In the genomic region with DNA sequence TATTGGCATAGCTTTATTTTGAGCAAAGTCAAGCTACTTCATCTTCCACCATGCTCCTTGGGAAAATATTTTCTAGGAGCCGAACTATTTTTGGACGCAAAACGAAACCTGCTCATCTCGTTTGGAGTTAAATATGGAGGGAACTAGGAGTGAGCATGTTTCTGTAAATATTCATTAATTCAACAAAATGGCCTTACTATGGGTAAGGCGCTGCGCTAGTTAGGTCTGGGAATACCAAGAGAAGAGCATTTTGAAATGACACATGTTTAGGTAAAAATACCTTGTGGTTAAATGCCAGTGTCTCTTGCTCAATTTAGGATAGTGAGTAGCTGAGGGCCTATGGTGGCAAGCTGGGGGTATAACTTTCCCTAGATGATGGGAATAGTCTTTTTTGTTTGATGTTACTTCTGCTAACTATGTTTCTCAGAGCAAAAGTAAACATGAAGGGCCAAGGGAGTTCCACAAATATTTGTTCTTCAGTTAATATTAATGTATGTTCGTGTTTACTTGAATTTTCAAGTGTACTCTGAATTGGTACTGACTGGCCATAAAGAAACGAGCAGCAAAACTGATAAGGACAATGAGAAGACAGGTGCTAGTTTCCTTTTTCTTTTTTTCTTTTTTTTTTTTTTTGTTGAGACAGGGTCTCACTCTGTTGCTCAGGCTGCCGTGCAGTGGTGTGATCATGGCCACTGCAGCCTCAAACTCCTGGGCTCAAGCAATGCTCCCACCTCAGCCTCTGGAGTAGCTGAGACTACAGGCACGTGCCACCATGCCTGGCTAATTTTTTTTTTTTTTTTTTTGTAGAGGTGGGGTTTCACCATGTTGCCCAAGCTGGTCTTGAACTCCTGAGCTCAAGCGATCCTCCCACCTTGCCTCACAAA, we compare ENCODE assay signal across 25 cellular contexts.
DNase-seq lines count a peak whose midpoint lies in the region; ATAC-seq and TF ChIP-seq lines count a peak whose summit lies in the region.
"Had no signal": no experiment of that assay in that cellular context is flagged by ENCODE, and none has a peak within 500 bp of the region (broad histone marks: within the 10 kb centered on the region; RNA-seq: fewer than 3 reads in every experiment).

No MANE protein-coding gene starts in this region.

- H3K4me3 ChIP-seq in BLaER1 = peak overlapping the region; percentile 49
- H3K4me3 ChIP-seq in lower lobe of right lung = no peak overlapping the region
- H3K4me3 ChIP-seq: heart left ventricle, MG63, ovary had no signal

- peak; percentile 29 for TF ChIP-seq CTCF in VCaP (conservative IDR thresholded peaks at IDR 0.05)
- no peak for TF ChIP-seq CTCF in lower lobe of right lung (IDR thresholded peaks at IDR 0.05)

- DNase-seq in DMS53 treated with DMSO at 0.1 percent for 48 hours (lab: John Stamatoyannopoulos, UW; ENCODE audit: unreplicated experiment) = peak; percentile 94
- DNase-seq in lower lobe of right lung = no peak
- no peak for DNase-seq in stimulated activated CD4-positive, alpha-beta T cell treated with anti-CD3 and anti-CD28 coated beads, Interleukin-2, amount 100 ng/mL, for 48 hours
- no peak for DNase-seq in GM19240 (ENCODE audit: insufficient read length, low spot score)
- DNase-seq: activated B cell treated with CpG ODN at 0.5 μM for 24 hours; C1 segment of cervical spinal cord; effector memory CD4-positive, alpha-beta T cell; erythroblast; heart left ventricle; KBM-7; MG63; NCI-H187; NCI-H2171 treated with DMSO at 0.1 percent for 48 hours; NCI-H526; ovary; right cardiac atrium; stimulated activated CD4-positive, alpha-beta T cell treated with anti-CD3 and anti-CD28 coated beads, Interleukin-12 subunit alpha, Interleukin-12 subunit beta, amount 100 ng/mL, for 4 hours; stimulated activated CD4-positive, alpha-beta T cell treated with anti-CD3 and anti-CD28 coated beads, Interleukin-4, amount 100 ng/mL, for 24 hours; substantia nigra; T1000 had no signal

- ATAC-seq in lower lobe of right lung (peak; percentile 24 to 81), GM19452 (IDR thresholded peaks at IDR 0.05; ENCODE audit: unreplicated experiment) (no peak), GM18502 (IDR thresholded peaks at IDR 0.05; ENCODE audit: poor library complexity, unreplicated experiment) (no peak)
- ATAC-seq: stimulated activated effector memory CD8-positive, alpha-beta T cell treated with anti-CD3 and anti-CD28 coated beads, Interleukin-12 subunit alpha, Interleukin-12 subunit beta, amount 100 ng/mL, for 72 hours had no signal

- peak overlapping the region; percentile 59 for H3K9ac ChIP-seq in BLaER1

- peak overlapping the region; percentile 88 for H3K27ac ChIP-seq in BLaER1
- H3K27ac ChIP-seq in VCaP = peak overlapping the region; percentile 99
- H3K27ac ChIP-seq in lower lobe of right lung = peak overlapping the region; percentile 44
- H3K27ac ChIP-seq: heart left ventricle, ovary had no signal

- H3K9me3 ChIP-seq in BLaER1 = peaks cover 28% of the 10 kb centered on the region
- no peaks in the 10 kb centered on the region for H3K9me3 ChIP-seq in lower lobe of right lung
- H3K9me3 ChIP-seq: heart left ventricle, MG63, ovary had no signal

- intact Hi-C loops in lower lobe of right lung (cut with DNase I) = no loop called here

- H3K4me2 ChIP-seq in BLaER1 = peak overlapping the region; percentile 75

- H3K36me3 ChIP-seq in BLaER1 = 0 out of 2 replicates have a peak, but pooled peaks cover 5% of the 10 kb centered on the region
- no peaks in the 10 kb centered on the region for H3K36me3 ChIP-seq in lower lobe of right lung
- H3K36me3 ChIP-seq: heart left ventricle, MG63, ovary had no signal

- H3K27me3 ChIP-seq in BLaER1 (no peaks in the 10 kb centered on the region), lower lobe of right lung (ENCODE audit: low read depth) (no peaks in the 10 kb centered on the region)
- H3K27me3 ChIP-seq: heart left ventricle, MG63, ovary had no signal

- H4K20me1 ChIP-seq in BLaER1 = no peaks in the 10 kb centered on the region

- H3K4me1 ChIP-seq in BLaER1 (peaks cover 64% of the 10 kb centered on the region), lower lobe of right lung (peaks cover 28% of the 10 kb centered on the region)

Comparison
In these comparisons a context has a peak if more than half of its experiments do, and no peak if none do; other contexts are left out.
1. H3K27ac ChIP-seq: peak in every context shown above with its lines; median percentile 99 in VCaP; 88 in BLaER1; 44 in lower lobe of right lung.
2. ATAC-seq: peak in lower lobe of right lung (2 of 2); none in GM19452 (single experiment) and GM18502 (single experiment).